ENCODE assay signal across 9 cellular contexts in genomic region chr3:13022348-13023250, GRCh38. TPM values are rescaled to one million over a fixed set of nuclear protein-coding genes. Genes with fewer than 3 reads are reported as not detected.
DNase-seq lines count a peak whose midpoint lies in the region; ATAC-seq and TF ChIP-seq lines count a peak whose summit lies in the region.
"Had no signal": no experiment of that assay in that cellular context is flagged by ENCODE, and none has a peak within 500 bp of the region (broad histone marks: within the 10 kb centered on the region; RNA-seq: fewer than 3 reads in every experiment).

No MANE protein-coding gene starts in this region.

- peaks cover 16% of the 10 kb centered on the region for H3K4me1 Mint-ChIP-seq in mesothelial cell of epicardium
- peaks cover 5% of the 10 kb centered on the region for H3K4me1 Mint-ChIP-seq in type B pancreatic cell (ENCODE audit: unreplicated experiment)

- H3K9me3 Mint-ChIP-seq in mesothelial cell of epicardium, result no peaks in the 10 kb centered on the region
- no peaks in the 10 kb centered on the region for H3K9me3 Mint-ChIP-seq in type B pancreatic cell

- H3K27ac Mint-ChIP-seq in mesothelial cell of epicardium (peak overlapping the region; percentile 76), type B pancreatic cell (no peak overlapping the region)

- no peaks in the 10 kb centered on the region for H3K36me3 ChIP-seq in colonic mucosa
- H3K36me3 ChIP-seq: HAP-1 had no signal

- H3K27me3 ChIP-seq in colonic mucosa, result no peaks in the 10 kb centered on the region

- H3K4me1 ChIP-seq in colonic mucosa, result no peaks in the 10 kb centered on the region

- H3K36me3 Mint-ChIP-seq in mesothelial cell of epicardium (no peaks in the 10 kb centered on the region), type B pancreatic cell (no peaks in the 10 kb centered on the region)

- peak; percentile 54 for ATAC-seq in GM19395 (IDR thresholded peaks at IDR 0.05; ENCODE audit: unreplicated experiment)

- no peaks in the 10 kb centered on the region for H3K9me3 ChIP-seq in colonic mucosa
- H3K9me3 ChIP-seq: HAP-1 had no signal

- no peaks in the 10 kb centered on the region for H3K27me3 Mint-ChIP-seq in mesothelial cell of epicardium (ENCODE audit: low read depth)
- no peaks in the 10 kb centered on the region for H3K27me3 Mint-ChIP-seq in type B pancreatic cell

- H3K9ac ChIP-seq in colonic mucosa (ENCODE audit: low read depth in 2 of 2, low read length in 2 of 2), result peak overlapping the region in 1 of 2 donors; percentile 45

- H3K4me3 ChIP-seq in AG10803 (ENCODE audit: low read length) (peak overlapping the region; percentile 9; the same call in 1 of the 2 replicates), colonic mucosa (peak overlapping the region; percentile 22)
- H3K4me3 ChIP-seq: HAP-1 had no signal

- H3K27ac ChIP-seq in colonic mucosa, result no peak overlapping the region

- DNase-seq in AG10803 (ENCODE audit: low read depth), result peak; percentile 75
- DNase-seq in HS-27A (ENCODE audit: low read depth), result peak; percentile 62
- peak; percentile 51 for DNase-seq in colonic mucosa
- DNase-seq in mesothelial cell of epicardium (ENCODE audit: low spot score in 2 of 2, unreplicated experiment in 2 of 2), result peak; percentile 49 to 65
- DNase-seq in ureter (ENCODE audit: low spot score), result no peak
- no peak for DNase-seq in type B pancreatic cell (ENCODE audit: extremely low spot score, unreplicated experiment)
- no peak for DNase-seq in NCI-H187 treated with DMSO at 0.1 percent for 48 hours (lab: John Stamatoyannopoulos, UW)

- intact Hi-C loops in colonic mucosa (cut with DNase I), result loop anchor here (2.0 kb wide), 1 partner anchor 76 kb away; no protein-coding TSS in a partner anchor

- TF ChIP-seq CTCF in AG10803 (conservative IDR thresholded peaks at IDR 0.05; ENCODE audit: low read length) (no peak), colonic mucosa (IDR thresholded peaks at IDR 0.05) (no peak), mesothelial cell of epicardium (IDR thresholded peaks at IDR 0.05; ENCODE audit: unreplicated experiment) (no peak), type B pancreatic cell (conservative IDR thresholded peaks at IDR 0.05) (no peak)

- H3K4me3 Mint-ChIP-seq in mesothelial cell of epicardium (peak overlapping the region; percentile 48), type B pancreatic cell (no peak overlapping the region)

RNA-seq across cellular contexts. Expression of gene IQSEC1, which starts 50.6 kb away (rescaled TPM):
- total RNA-seq in colonic mucosa, result 10 to 100 TPM; 14.8 to 19.2 TPM
- total RNA-seq in mesothelial cell of epicardium, result 39.9 to 42.4 TPM (median 41.7 TPM) in 3 replicates
- 55.2 TPM for total RNA-seq in ureter
- total RNA-seq in type B pancreatic cell (ENCODE audit: low replicate concordance), result 28.5 and 33.1 TPM in 2 replicates

Comparison
In these comparisons a context has a peak if more than half of its experiments do, and no peak if none do; other contexts are left out.
1. DNase-seq: peak in AG10803 (single experiment), HS-27A (single experiment), colonic mucosa (single experiment) and mesothelial cell of epicardium (2 of 2); none in ureter (single experiment), type B pancreatic cell (single experiment) and NCI-H187 treated with DMSO at 0.1 percent for 48 hours (single experiment).